In the genomic region with DNA sequence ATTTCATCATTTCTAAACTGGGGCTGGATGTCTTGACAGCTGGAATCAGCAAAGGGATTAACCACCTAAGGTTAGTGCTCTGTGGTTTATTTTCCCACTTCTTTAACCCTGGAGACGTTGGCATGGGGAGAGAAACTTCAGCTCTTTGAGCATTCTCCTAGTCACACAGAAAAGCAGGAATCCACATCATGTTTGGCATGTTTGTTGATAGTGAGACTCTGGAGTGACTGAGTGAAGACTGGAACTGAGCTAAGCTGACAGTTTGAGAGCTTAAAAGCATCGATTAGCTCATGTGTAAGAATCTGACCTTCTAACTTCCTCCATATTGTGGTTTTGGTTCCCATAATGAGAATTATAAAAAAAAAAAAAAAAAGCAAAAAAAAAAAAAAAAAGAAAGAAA, we compare ENCODE assay signal across 19 cellular contexts.
DNase-seq lines count a peak whose midpoint lies in the region; ATAC-seq and TF ChIP-seq lines count a peak whose summit lies in the region.
"Had no signal": no experiment of that assay in that cellular context is flagged by ENCODE, and none has a peak within 500 bp of the region (broad histone marks: within the 10 kb centered on the region; RNA-seq: fewer than 3 reads in every experiment).

No MANE protein-coding gene starts in this region.

- TF ChIP-seq POLR2A in right lobe of liver (IDR thresholded peaks at IDR 0.05): no peak

- H3K4me3 ChIP-seq in right lobe of liver: no peak overlapping the region
- H3K4me3 ChIP-seq: sigmoid colon, thyroid gland had no signal

- intact Hi-C loops in right lobe of liver (cut with DNase I): no loop called here

- peak; percentile 54 for ATAC-seq in GM19351 (IDR thresholded peaks at IDR 0.05; ENCODE audit: unreplicated experiment)
- ATAC-seq in HG02884 (IDR thresholded peaks at IDR 0.05; ENCODE audit: unreplicated experiment): peak; percentile 46
- ATAC-seq in right lobe of liver: no peak
- ATAC-seq: activated naive CD8-positive, alpha-beta T cell treated with anti-CD3 and anti-CD28 coated beads, Interleukin-2, amount 50 U/mL, for 24 hours; SK-N-SH treated with all-trans-retinoic acid at 6 μM for 48 hours had no signal

- DNase-seq in NOMO-1 (lab: John Stamatoyannopoulos, UW; ENCODE audit: unreplicated experiment in 2 of 2) (peak; percentile 3 to 55), retina (peak; percentile 46), GOT3 (lab: John Stamatoyannopoulos, UW) (no peak), NCI-H774 (lab: John Stamatoyannopoulos, UW) (no peak), right lobe of liver (no peak), GM10248 (ENCODE audit: extremely low spot score) (no peak)
- DNase-seq: activated naive CD8-positive, alpha-beta T cell treated with anti-CD3 and anti-CD28 coated beads, Interleukin-2, amount 50 U/mL, for 24 hours; activated T-cell treated with anti-CD3 and anti-CD28 coated beads, Interleukin-2, amount 50 U/mL, for 48 hours; DMS 273 treated with DMSO at 0.1 percent for 48 hours; effector CD4-positive, alpha-beta T cell; NCI-H1417; NCI-H226; sigmoid colon; stimulated activated CD4-positive, alpha-beta T cell treated with anti-CD3 and anti-CD28 coated beads, Interleukin-4, amount 100 ng/mL, for 1 hour; thyroid gland had no signal

- no peaks in the 10 kb centered on the region for H3K36me3 ChIP-seq in right lobe of liver
- H3K36me3 ChIP-seq: neutrophil, sigmoid colon, thyroid gland had no signal

- POLR2A ChIA-PET in GM10248 (lab: Yijun Ruan, JAX): no interaction called here

- TF ChIP-seq CTCF in right lobe of liver (IDR thresholded peaks at IDR 0.05) (no peak), GM10248 (IDR thresholded peaks at IDR 0.05; ENCODE audit: control extremely low read depth, extremely low read depth, low read depth, missing control alignments) (no peak)

- H3K27me3 ChIP-seq in right lobe of liver: no peaks in the 10 kb centered on the region
- H3K27me3 ChIP-seq: neutrophil, sigmoid colon, thyroid gland had no signal

- H3K27ac ChIP-seq in right lobe of liver: no peak overlapping the region
- H3K27ac ChIP-seq: neutrophil, sigmoid colon, thyroid gland had no signal

- 0% methylated on average over 2 of the region's 2 CpGs for WGBS in right lobe of liver (ENCODE audit: insufficient coverage, low coverage, low lambda C conversion rate, missing lambda C conversion rate)

- H3K4me1 ChIP-seq in right lobe of liver: no peaks in the 10 kb centered on the region
- H3K4me1 ChIP-seq: sigmoid colon, thyroid gland had no signal

- CTCF ChIA-PET in GM10248 (lab: Yijun Ruan, JAX): interaction anchor here (1.3 to 1.4 kb wide), 2 partner anchors 15 to 59 kb away, joined by 3 to 5 read pairs; no protein-coding TSS in a partner anchor

- no peaks in the 10 kb centered on the region for H3K9me3 ChIP-seq in right lobe of liver
- H3K9me3 ChIP-seq: neutrophil, sigmoid colon, thyroid gland had no signal

Comparison
In these comparisons a context has a peak if more than half of its experiments do, and no peak if none do; other contexts are left out.
1. ATAC-seq: peak in GM19351 (single experiment) and HG02884 (single experiment); none in right lobe of liver (0 of 4).
2. DNase-seq: peak in NOMO-1 (2 of 2) and retina (single experiment); none in GOT3 (single experiment), NCI-H774 (single experiment), right lobe of liver (0 of 3) and GM10248 (single experiment).